Comparison of ENCODE assay signal across 8 cellular contexts in genomic region chr10:25933653-25934608, GRCh38. TPM values are rescaled to one million over a fixed set of nuclear protein-coding genes. Genes with fewer than 3 reads are reported as not detected.
DNase-seq lines count a peak whose midpoint lies in the region; ATAC-seq and TF ChIP-seq lines count a peak whose summit lies in the region.

Gene MYO3A (plus strand): TSS chr10:25934229. CDS start chr10:25952111, 17,882 bp downstream.

- in situ Hi-C loops in gastrocnemius medialis (cut with MboI; ENCODE audit: low sequenced_read_pairs in 4 of 4), result no loop called here

- H4K20me1 ChIP-seq in BLaER1, result no peaks in the 10 kb centered on the region

- intact Hi-C loops in dorsolateral prefrontal cortex (cut with DNase I), result no loop called here
- intact Hi-C loops in natural killer cell (cut with micrococcal nuclease), result no loop called here
- intact Hi-C loops in gastrocnemius medialis (cut with DNase I; ENCODE audit: low total_unique reads), result no loop called here
- intact Hi-C loops in sciatic nerve (cut with DNase I), result no loop called here

- TF ChIP-seq CTCF in dorsolateral prefrontal cortex (IDR thresholded peaks at IDR 0.05 in 54 of 56, conservative IDR thresholded peaks at IDR 0.05 in 2 of 56; ENCODE audit: low read depth in 1 of 56, partially characterized antibody in 56 of 56) (no peak), natural killer cell (IDR thresholded peaks at IDR 0.05) (no peak), gastrocnemius medialis (IDR thresholded peaks at IDR 0.05 in 4 of 5, conservative IDR thresholded peaks at IDR 0.05 in 1 of 5) (no peak)

- no peak for TF ChIP-seq POLR2A in gastrocnemius medialis (IDR thresholded peaks at IDR 0.05)

- peaks cover 24 to 49% of the 10 kb centered on the region in 2 donors for H3K27me3 Mint-ChIP-seq in natural killer cell (ENCODE audit: low read depth in 2 of 2)

- H3K4me1 ChIP-seq in BLaER1 (peaks cover 14% of the 10 kb centered on the region), HUES48 (ENCODE audit: control insufficient read depth, insufficient read depth, low read length) (peaks cover 12% of the 10 kb centered on the region), gastrocnemius medialis (no peaks in the 10 kb centered on the region)

- peak within 1 kb of the TSS; percentile 88 for H3K4me2 ChIP-seq in BLaER1

- DNase-seq in dorsolateral prefrontal cortex (no peak), natural killer cell (no peak), SK-N-DZ (ENCODE audit: low spot score) (no peak), gastrocnemius medialis (no peak), sciatic nerve (ENCODE audit: low spot score) (no peak), middle frontal gyrus (ENCODE audit: extremely low spot score, low spot score) (no peak)

- H3K9me3 ChIP-seq in BLaER1 (no peaks in the 10 kb centered on the region), HUES48 (ENCODE audit: control insufficient read depth, insufficient read depth, low read length) (no peaks in the 10 kb centered on the region), gastrocnemius medialis (no peaks in the 10 kb centered on the region)

- no peak for ATAC-seq in natural killer cell
- ATAC-seq in gastrocnemius medialis, result no peak
- ATAC-seq in sciatic nerve, result no peak

- no peaks in the 10 kb centered on the region for H3K36me3 Mint-ChIP-seq in natural killer cell

- H3K27ac ChIP-seq in BLaER1 (no peak within 1 kb of the TSS), HUES48 (ENCODE audit: low read depth, low read length) (no peak within 1 kb of the TSS), dorsolateral prefrontal cortex (no peak within 1 kb of the TSS), gastrocnemius medialis (no peak within 1 kb of the TSS)

- no peaks in the 10 kb centered on the region for H3K9me3 Mint-ChIP-seq in natural killer cell

- peak within 1 kb of the TSS; percentile 71; the same call in 1 of the 2 replicates for H3K9ac ChIP-seq in BLaER1
- peak within 1 kb of the TSS; percentile 66; the same call in 1 of the 2 replicates for H3K9ac ChIP-seq in HUES48 (ENCODE audit: low read depth, low read length)

- H3K4me3 Mint-ChIP-seq in natural killer cell, result peak within 1 kb of the TSS; percentile 28

- H3K27ac Mint-ChIP-seq in natural killer cell, result no peak within 1 kb of the TSS

- H3K36me3 ChIP-seq in BLaER1, result no peaks in the 10 kb centered on the region
- no peaks in the 10 kb centered on the region for H3K36me3 ChIP-seq in HUES48 (ENCODE audit: control insufficient read depth, insufficient read depth, low read length)
- H3K36me3 ChIP-seq in gastrocnemius medialis, result no peaks in the 10 kb centered on the region

- H3K4me1 Mint-ChIP-seq in natural killer cell, result peaks cover 0 to 5% of the 10 kb centered on the region in 2 donors

- H3K27me3 ChIP-seq in BLaER1 (peaks cover 27% of the 10 kb centered on the region), HUES48 (ENCODE audit: control insufficient read depth, insufficient read depth, low read length) (peaks cover 16% of the 10 kb centered on the region), dorsolateral prefrontal cortex (peaks cover 0 to 65% (median 43%) of the 10 kb centered on the region in 45 donors), gastrocnemius medialis (peaks cover 11 to 19% (median 12%) of the 10 kb centered on the region in 3 donors)

- H3K4me3 ChIP-seq in BLaER1 (peak within 1 kb of the TSS; percentile 70), HUES48 (ENCODE audit: low read depth, low read length) (peak within 1 kb of the TSS; percentile 70), dorsolateral prefrontal cortex (peak within 1 kb of the TSS in 58 of 59 donors; percentile 4 to 60 (median 38)), gastrocnemius medialis (peak within 1 kb of the TSS in 2 of 4 donors; percentile 20 to 24)

RNA-seq across cellular contexts. Expression of gene MYO3A, which starts in this region (rescaled TPM):
- total RNA-seq in dorsolateral prefrontal cortex (1 to 10 TPM in 8 of 120 experiments, under 1 TPM in 74, not detected in 38; 0.07 to 3.7 (median 0.35) TPM), natural killer cell (not detected), gastrocnemius medialis (under 1 TPM in 3 of 4 donors, not detected in 1; 0.12 to 0.33 (median 0.13) TPM), sciatic nerve (0.18 TPM)
- not detected in 2 replicates for polyA plus RNA-seq in SK-N-DZ (2014; cell fraction: cytosol; rRNA removed)
- polyA plus RNA-seq in SK-N-DZ (2014; cell fraction: nucleus; rRNA removed), result not detected in 2 replicates
